In genomic region chr12:14256139-14256538, GRCh38 we compare ENCODE assay signal across 9 cellular contexts.
DNase-seq lines count a peak whose midpoint lies in the region; ATAC-seq, FAIRE-seq and TF ChIP-seq lines count a peak whose summit lies in the region.
"Had no signal": no experiment of that assay in that cellular context is flagged by ENCODE, and none has a peak within 500 bp of the region (broad histone marks: within the 10 kb centered on the region; RNA-seq: fewer than 3 reads in every experiment).

No MANE protein-coding gene starts in this region.

- no peak for TF ChIP-seq POLR2A in HepG2 (IDR thresholded peaks at IDR 0.05; ENCODE audit: insufficient read depth in 1 of 2, low read depth in 2 of 2, low read length in 2 of 2)

- BruUV-seq in HepG2 (replicated peaks; lab: Mats Ljungman, UMichigan) = no TSS peak

- no peak for TF ChIP-seq EP300 in HepG2 (IDR thresholded peaks at IDR 0.05; ENCODE audit: low read depth in 2 of 2, low read length in 2 of 2)
- TF ChIP-seq EP300 in HepG2 (CRISPR knock-in tag; IDR thresholded peaks at IDR 0.05; ENCODE audit: borderline replicate concordance) = no peak

- intact Hi-C loops in activated T-helper 2 cell treated with anti-CD3 and anti-CD28 coated beads, Interferon-gamma antibody, Interleukin-2, Interleukin-4, amounts not matched to agents 10 μg/mL and 5 μg/mL and 100 μg/mL, durations not matched to agents 14 hours and 24 hours and 36 hours (cut with micrococcal nuclease) = loop anchor here (1.0 kb wide), 8 partner anchors 17 to 705 kb away; partner anchors contain the start of genes ARHGDIB and ATF7IP
- intact Hi-C loops in HepG2 (cut with micrococcal nuclease; ENCODE audit: unreplicated experiment) = no loop called here

- in situ Hi-C loops in HepG2 (cut with HindIII; ENCODE audit: extremely low pct_ligation_motif_present, low pct_unique_long_range_greater_than_20kb) = loop anchor here (5.0 kb wide), 1 partner anchor 131 kb away; no protein-coding TSS in a partner anchor

- H4K20me1 ChIP-seq in HepG2 (ENCODE audit: insufficient read depth, low read length) = no peaks in the 10 kb centered on the region

- H3K79me2 ChIP-seq in HepG2 (ENCODE audit: insufficient read depth, low read length) = no peaks in the 10 kb centered on the region

- H3K36me3 ChIP-seq in HepG2 (replicated peaks in 1 of 2; ENCODE audit: control insufficient read depth in 1 of 2, insufficient read depth in 2 of 2, low read length in 2 of 2) (no peaks in the 10 kb centered on the region), thymus (ENCODE audit: control insufficient read depth, insufficient read depth) (no peaks in the 10 kb centered on the region)
- H3K36me3 ChIP-seq: BE2C had no signal

- no peaks in the 10 kb centered on the region for H3K27me3 Mint-ChIP-seq in activated T-helper 2 cell treated with anti-CD3 and anti-CD28 coated beads, Interferon-gamma antibody, Interleukin-2, Interleukin-4, amounts not matched to agents 10 μg/mL and 5 μg/mL and 100 μg/mL, durations not matched to agents 14 hours and 24 hours and 36 hours (ENCODE audit: low read depth)

- CTCF ChIA-PET in HepG2 (lab: Yijun Ruan, JAX; ENCODE audit: low intra/inter-chr PET ratio, low total read pairs) = interaction anchor here (0.7 to 1.9 kb wide), 4 partner anchors 110 to 199 kb away, joined by 3 to 8 read pairs (median 4); no protein-coding TSS in a partner anchor

- no peaks in the 10 kb centered on the region for H3K9me3 ChIP-seq in HepG2 (ENCODE audit: low read length)
- H3K9me3 ChIP-seq in thymus (ENCODE audit: control insufficient read depth) = no peaks in the 10 kb centered on the region
- H3K9me3 ChIP-seq: BE2C had no signal

- H3K36me3 Mint-ChIP-seq in activated T-helper 2 cell treated with anti-CD3 and anti-CD28 coated beads, Interferon-gamma antibody, Interleukin-2, Interleukin-4, amounts not matched to agents 10 μg/mL and 5 μg/mL and 100 μg/mL, durations not matched to agents 14 hours and 24 hours and 36 hours (ENCODE audit: low read depth) = peaks cover 29% of the 10 kb centered on the region

- H3K27ac Mint-ChIP-seq in activated T-helper 2 cell treated with anti-CD3 and anti-CD28 coated beads, Interferon-gamma antibody, Interleukin-2, Interleukin-4, amounts not matched to agents 10 μg/mL and 5 μg/mL and 100 μg/mL, durations not matched to agents 14 hours and 24 hours and 36 hours = peak overlapping the region; percentile 95

- H3K27me3 ChIP-seq in HepG2 (ENCODE audit: control insufficient read depth in 1 of 2, insufficient read depth in 2 of 2, low read length in 2 of 2) = no peaks in the 10 kb centered on the region
- H3K27me3 ChIP-seq in thymus (ENCODE audit: control insufficient read depth, insufficient read depth) = no peaks in the 10 kb centered on the region
- H3K27me3 ChIP-seq: BE2C had no signal

- H3K4me3 Mint-ChIP-seq in activated T-helper 2 cell treated with anti-CD3 and anti-CD28 coated beads, Interferon-gamma antibody, Interleukin-2, Interleukin-4, amounts not matched to agents 10 μg/mL and 5 μg/mL and 100 μg/mL, durations not matched to agents 14 hours and 24 hours and 36 hours (ENCODE audit: low read depth) = peak overlapping the region; percentile 60

- peaks cover 27% of the 10 kb centered on the region for H3K9me3 Mint-ChIP-seq in activated T-helper 2 cell treated with anti-CD3 and anti-CD28 coated beads, Interferon-gamma antibody, Interleukin-2, Interleukin-4, amounts not matched to agents 10 μg/mL and 5 μg/mL and 100 μg/mL, durations not matched to agents 14 hours and 24 hours and 36 hours

- ATAC-seq in HepG2 (no peak), HG03354 (IDR thresholded peaks at IDR 0.05; ENCODE audit: poor library complexity, severe bottlenecking, unreplicated experiment) (no peak)

- DNase-seq in activated T-cell treated with anti-CD3 and anti-CD28 coated beads for 1 hour (ENCODE audit: low read depth) = peak; percentile 13
- DNase-seq in activated T-cell treated with anti-CD3 and anti-CD28 coated beads for 4 hours = no peak
- peak; percentile 45 for DNase-seq in activated T-helper 2 cell treated with anti-CD3 and anti-CD28 coated beads, Interferon-gamma antibody, Interleukin-2, Interleukin-4, amounts not matched to agents 10 μg/mL and 5 μg/mL and 100 μg/mL, durations not matched to agents 14 hours and 24 hours and 36 hours (ENCODE audit: low spot score)
- no peak for DNase-seq in HepG2 (ENCODE audit: low spot score)
- no peak for DNase-seq in hippocampal formation (lab: John Stamatoyannopoulos, UW)
- DNase-seq in NCI-H2227 treated with DMSO at 0.1 percent for 48 hours (lab: John Stamatoyannopoulos, UW) = no peak

- peak overlapping the region; percentile 82 for H3K4me2 ChIP-seq in HepG2 (ENCODE audit: low read depth, low read length)

- H3K9ac ChIP-seq in HepG2 (ENCODE audit: insufficient read depth, low read depth, low read length) = no peak overlapping the region

- POLR2A ChIA-PET in HepG2 (lab: Yijun Ruan, JAX) = no interaction called here

- H3K27ac ChIP-seq in HepG2 (ENCODE audit: extremely low read length, insufficient read depth, low read length) = no peak overlapping the region
- H3K27ac ChIP-seq in thymus (ENCODE audit: low read depth) = peak overlapping the region; percentile 90

- TF ChIP-seq RAD21 in HepG2 (CRISPR knock-in tag; IDR thresholded peaks at IDR 0.05) = no peak

- H3K4me3 ChIP-seq in HepG2 (replicated peaks in 1 of 3; ENCODE audit: insufficient read depth in 1 of 3, low read depth in 2 of 3, low read length in 3 of 3) = no peak overlapping the region
- no peak overlapping the region for H3K4me3 ChIP-seq in thymus (ENCODE audit: low read length)

- TF ChIP-seq CTCF in HepG2 (CRISPR knock-in tag; IDR thresholded peaks at IDR 0.05) = no peak

- peaks cover 56% of the 10 kb centered on the region for H3K4me1 Mint-ChIP-seq in activated T-helper 2 cell treated with anti-CD3 and anti-CD28 coated beads, Interferon-gamma antibody, Interleukin-2, Interleukin-4, amounts not matched to agents 10 μg/mL and 5 μg/mL and 100 μg/mL, durations not matched to agents 14 hours and 24 hours and 36 hours (ENCODE audit: low read depth)

- H3K4me1 ChIP-seq in HepG2 (ENCODE audit: insufficient read depth, low read length) (peaks cover 51% of the 10 kb centered on the region), thymus (ENCODE audit: control insufficient read depth, insufficient read depth, low read length) (peaks cover 8% of the 10 kb centered on the region)

- FAIRE-seq in HepG2 (lab: Jason Lieb, UNC) = no peak

- WGBS in HepG2 (ENCODE audit: low lambda C conversion rate) = 20% methylated on average over 6 of the region's 6 CpGs
- 56% methylated on average over 6 of the region's 6 CpGs for WGBS in thymus

- H2AFZ ChIP-seq in HepG2 (ENCODE audit: low read length) = no peak overlapping the region

TF ChIP-seq in HepG2, 621 proteins besides CTCF, POLR2A, EP300 and RAD21:
- TF ChIP-seq TAF1 (CRISPR knock-in tag; IDR thresholded peaks at IDR 0.05) (no peak), ZNF329 (CRISPR knock-in tag; IDR thresholded peaks at IDR 0.05; ENCODE audit: low read depth) (no peak), CAMTA2 (CRISPR knock-in tag; IDR thresholded peaks at IDR 0.05; ENCODE audit: borderline replicate concordance) (no peak), BRD4 (CRISPR knock-in tag; IDR thresholded peaks at IDR 0.05) (no peak), ZNF264 (CRISPR knock-in tag; IDR thresholded peaks at IDR 0.05) (no peak)
- TF ChIP-seq, protein P1, sequence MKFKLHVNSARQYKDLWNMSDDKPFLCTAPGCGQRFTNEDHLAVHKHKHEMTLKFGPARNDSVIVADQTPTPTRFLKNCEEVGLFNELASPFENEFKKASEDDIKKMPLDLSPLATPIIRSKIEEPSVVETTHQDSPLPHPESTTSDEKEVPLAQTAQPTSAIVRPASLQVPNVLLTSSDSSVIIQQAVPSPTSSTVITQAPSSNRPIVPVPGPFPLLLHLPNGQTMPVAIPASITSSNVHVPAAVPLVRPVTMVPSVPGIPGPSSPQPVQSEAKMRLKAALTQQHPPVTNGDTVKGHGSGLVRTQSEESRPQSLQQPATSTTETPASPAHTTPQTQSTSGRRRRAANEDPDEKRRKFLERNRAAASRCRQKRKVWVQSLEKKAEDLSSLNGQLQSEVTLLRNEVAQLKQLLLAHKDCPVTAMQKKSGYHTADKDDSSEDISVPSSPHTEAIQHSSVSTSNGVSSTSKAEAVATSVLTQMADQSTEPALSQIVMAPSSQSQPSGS (CRISPR knock-in tag; IDR thresholded peaks at IDR 0.05) = no peak

Comparison
In these comparisons a context has a peak if more than half of its experiments do, and no peak if none do; other contexts are left out.
1. DNase-seq: peak in activated T-cell treated with anti-CD3 and anti-CD28 coated beads for 1 hour (single experiment) and activated T-helper 2 cell treated with anti-CD3 and anti-CD28 coated beads, Interferon-gamma antibody, Interleukin-2, Interleukin-4, amounts not matched to agents 10 μg/mL and 5 μg/mL and 100 μg/mL, durations not matched to agents 14 hours and 24 hours and 36 hours (single experiment); none in activated T-cell treated with anti-CD3 and anti-CD28 coated beads for 4 hours (single experiment), HepG2 (single experiment), hippocampal formation (0 of 2) and NCI-H2227 treated with DMSO at 0.1 percent for 48 hours (single experiment).